19 cellular contexts compared by ENCODE assay signal in genomic region chr11:116394022-116394421, GRCh38.
DNase-seq lines count a peak whose midpoint lies in the region; ATAC-seq, FAIRE-seq and TF ChIP-seq lines count a peak whose summit lies in the region.
"Had no signal": no experiment of that assay in that cellular context is flagged by ENCODE, and none has a peak within 500 bp of the region (broad histone marks: within the 10 kb centered on the region; RNA-seq: fewer than 3 reads in every experiment).

No MANE protein-coding gene starts in this region.

- TF ChIP-seq EP300 in K562 (IDR thresholded peaks at IDR 0.05; ENCODE audit: low read length) = no peak

- H3K27me3 Mint-ChIP-seq in neural progenitor cell (ENCODE audit: insufficient read depth, low read depth) = peaks cover 4% of the 10 kb centered on the region
- H3K27me3 Mint-ChIP-seq in activated T-helper 2 cell treated with anti-CD3 and anti-CD28 coated beads, Interferon-gamma antibody, Interleukin-2, Interleukin-4, amounts not matched to agents 10 μg/mL and 5 μg/mL and 100 μg/mL, durations not matched to agents 14 hours and 24 hours and 36 hours (ENCODE audit: low read depth) = no peaks in the 10 kb centered on the region

- TF ChIP-seq POLR2A in K562 (conservative IDR thresholded peaks at IDR 0.05) = no peak

- no peak overlapping the region for H3K4me3 Mint-ChIP-seq in neural progenitor cell
- no peak overlapping the region for H3K4me3 Mint-ChIP-seq in activated T-helper 2 cell treated with anti-CD3 and anti-CD28 coated beads, Interferon-gamma antibody, Interleukin-2, Interleukin-4, amounts not matched to agents 10 μg/mL and 5 μg/mL and 100 μg/mL, durations not matched to agents 14 hours and 24 hours and 36 hours (ENCODE audit: low read depth)
- H3K4me3 Mint-ChIP-seq: B cell; CD14-positive monocyte; CD4-positive, alpha-beta T cell; CD8-positive, alpha-beta memory T cell; HFFc6 had no signal

- H3K27ac Mint-ChIP-seq in neural progenitor cell = peak overlapping the region; percentile 25
- H3K27ac Mint-ChIP-seq in activated T-helper 2 cell treated with anti-CD3 and anti-CD28 coated beads, Interferon-gamma antibody, Interleukin-2, Interleukin-4, amounts not matched to agents 10 μg/mL and 5 μg/mL and 100 μg/mL, durations not matched to agents 14 hours and 24 hours and 36 hours = no peak overlapping the region
- H3K27ac Mint-ChIP-seq: B cell; CD14-positive monocyte; CD4-positive, alpha-beta T cell; CD8-positive, alpha-beta memory T cell; HFFc6 had no signal

- H3K9me3 ChIP-seq in K562 (replicated peaks; ENCODE audit: control insufficient read depth, insufficient read depth, low read depth, low read length) = no peaks in the 10 kb centered on the region
- no peaks in the 10 kb centered on the region for H3K9me3 ChIP-seq in neural progenitor cell (ENCODE audit: low read depth)
- H3K9me3 ChIP-seq in A673 (ENCODE audit: low read depth, low read length, poor library complexity, severe bottlenecking) = no peaks in the 10 kb centered on the region
- H3K9me3 ChIP-seq: HAP-1 had no signal

- H3K4me1 ChIP-seq in K562 (replicated peaks in 1 of 2; ENCODE audit: control insufficient read depth in 2 of 2, insufficient read depth in 2 of 2, low read length in 2 of 2) (no peaks in the 10 kb centered on the region), neural progenitor cell (no peaks in the 10 kb centered on the region), A673 (ENCODE audit: insufficient read depth, low read length, poor library complexity, severe bottlenecking) (no peaks in the 10 kb centered on the region)
- H3K4me1 ChIP-seq: BLaER1, HAP-1 had no signal

- FAIRE-seq in D721Med (lab: Jason Lieb, UNC) (peak; percentile 44), K562 (lab: Jason Lieb, UNC) (no peak)
- FAIRE-seq: G401.6, GM12892, H54 had no signal

- TF ChIP-seq RAD21 in K562 (CRISPR knock-in tag; conservative IDR thresholded peaks at IDR 0.05 in 1 of 2, IDR thresholded peaks at IDR 0.05 in 1 of 2) = no peak

- H2AFZ ChIP-seq in K562 (ENCODE audit: low read depth, low read length) (no peak overlapping the region), neural progenitor cell (replicated peaks) (no peak overlapping the region)

- no peaks in the 10 kb centered on the region for H3F3A ChIP-seq in neural progenitor cell (ENCODE audit: low read depth)

- intact Hi-C loops in K562 (cut with micrococcal nuclease) (no loop called here), A673 (cut with micrococcal nuclease; ENCODE audit: unreplicated experiment) (no loop called here)
- intact Hi-C loops in activated T-helper 2 cell treated with anti-CD3 and anti-CD28 coated beads, Interferon-gamma antibody, Interleukin-2, Interleukin-4, amounts not matched to agents 10 μg/mL and 5 μg/mL and 100 μg/mL, durations not matched to agents 14 hours and 24 hours and 36 hours (cut with micrococcal nuclease) = no loop called here

- CTCF ChIA-PET in K562 (lab: Yijun Ruan, JAX; ENCODE audit: low intra/inter-chr PET ratio) = no interaction called here
- CTCF ChIA-PET in A673 (lab: Charles Lee) = no interaction called here

- ATAC-seq in K562 = no peak

- no peaks in the 10 kb centered on the region for H3K36me3 ChIP-seq in K562 (ENCODE audit: control insufficient read depth, insufficient read depth, low read length)
- no peaks in the 10 kb centered on the region for H3K36me3 ChIP-seq in neural progenitor cell
- H3K36me3 ChIP-seq in A673 (ENCODE audit: insufficient read depth, low read length, poor library complexity, severe bottlenecking) = no peaks in the 10 kb centered on the region
- H3K36me3 ChIP-seq: BLaER1, HAP-1 had no signal

- H3K4me3 ChIP-seq in K562 = no peak overlapping the region
- H3K4me3 ChIP-seq in neural progenitor cell = no peak overlapping the region
- no peak overlapping the region for H3K4me3 ChIP-seq in A673 (ENCODE audit: low read depth, low read length, poor library complexity, severe bottlenecking)
- H3K4me3 ChIP-seq: BLaER1, HAP-1 had no signal

- H3K9ac ChIP-seq in K562 (ENCODE audit: insufficient read depth in 1 of 2, low read depth in 2 of 2, low read length in 2 of 2) (no peak overlapping the region), neural progenitor cell (no peak overlapping the region)
- H3K9ac ChIP-seq: BLaER1 had no signal

- no peaks in the 10 kb centered on the region for H3K79me2 ChIP-seq in K562 (ENCODE audit: control insufficient read depth, insufficient read depth, low read length)
- no peaks in the 10 kb centered on the region for H3K79me2 ChIP-seq in neural progenitor cell (ENCODE audit: low read depth)

- 0% methylated on average over 3 of the region's 3 CpGs for whole genome bisulfite sequencing in K562 (ENCODE audit: insufficient coverage, low coverage, missing lambda C conversion rate)

- H3K9me3 Mint-ChIP-seq in neural progenitor cell = peaks cover 12% of the 10 kb centered on the region
- H3K9me3 Mint-ChIP-seq in activated T-helper 2 cell treated with anti-CD3 and anti-CD28 coated beads, Interferon-gamma antibody, Interleukin-2, Interleukin-4, amounts not matched to agents 10 μg/mL and 5 μg/mL and 100 μg/mL, durations not matched to agents 14 hours and 24 hours and 36 hours = no peaks in the 10 kb centered on the region
- H3K9me3 Mint-ChIP-seq: CD4-positive, alpha-beta T cell had no signal

- no peaks in the 10 kb centered on the region for H3K9me1 ChIP-seq in K562 (ENCODE audit: control insufficient read depth, insufficient read depth, low read length)

- POLR2A ChIA-PET in K562 (lab: Yijun Ruan, JAX) (interaction anchor here (0.6 kb wide), 1 partner anchor 101 kb away, joined by 3 read pairs; no protein-coding TSS in a partner anchor), A673 (lab: Charles Lee; ENCODE audit: low non-redundant PET) (no interaction called here)

- H3K27ac ChIP-seq in K562 (ENCODE audit: extremely low read depth, low read depth, low read length) = no peak overlapping the region
- no peak overlapping the region for H3K27ac ChIP-seq in neural progenitor cell
- no peak overlapping the region for H3K27ac ChIP-seq in A673 (ENCODE audit: low read depth, low read length, poor library complexity, severe bottlenecking)
- H3K27ac ChIP-seq: BLaER1 had no signal

- H3K4me2 ChIP-seq in K562 (ENCODE audit: insufficient read depth, low read length) (no peak overlapping the region), neural progenitor cell (no peak overlapping the region)
- H3K4me2 ChIP-seq: BLaER1 had no signal

- H4K20me1 ChIP-seq in K562 (replicated peaks; ENCODE audit: control insufficient read depth, insufficient read depth, low read length) = no peaks in the 10 kb centered on the region
- H4K20me1 ChIP-seq in neural progenitor cell (ENCODE audit: low read depth) = no peaks in the 10 kb centered on the region
- H4K20me1 ChIP-seq: BLaER1 had no signal

- TF ChIP-seq CTCF in D721Med (IDR thresholded peaks at IDR 0.05; ENCODE audit: insufficient read depth, missing control alignments) (no peak), K562 (IDR thresholded peaks at IDR 0.05 in 2 of 3, conservative IDR thresholded peaks at IDR 0.05 in 1 of 3; ENCODE audit: insufficient read depth in 2 of 3, low read depth in 1 of 3, low read length in 3 of 3) (no peak), neural progenitor cell (IDR thresholded peaks at IDR 0.05) (no peak), A673 (conservative IDR thresholded peaks at IDR 0.05; ENCODE audit: low read depth, low read length) (no peak)

- no peaks in the 10 kb centered on the region for H3K27me3 ChIP-seq in K562 (ENCODE audit: control insufficient read depth in 2 of 2, insufficient read depth in 2 of 2, low read length in 2 of 2)
- H3K27me3 ChIP-seq in neural progenitor cell = no peaks in the 10 kb centered on the region
- peaks cover 3% of the 10 kb centered on the region for H3K27me3 ChIP-seq in A673 (replicated peaks; ENCODE audit: insufficient read depth, low read depth, low read length, poor library complexity)
- H3K27me3 ChIP-seq: BLaER1 had no signal

- H3K36me3 Mint-ChIP-seq in neural progenitor cell = no peaks in the 10 kb centered on the region
- H3K36me3 Mint-ChIP-seq in activated T-helper 2 cell treated with anti-CD3 and anti-CD28 coated beads, Interferon-gamma antibody, Interleukin-2, Interleukin-4, amounts not matched to agents 10 μg/mL and 5 μg/mL and 100 μg/mL, durations not matched to agents 14 hours and 24 hours and 36 hours (ENCODE audit: low read depth) = no peaks in the 10 kb centered on the region
- H3K36me3 Mint-ChIP-seq: CD14-positive monocyte; CD8-positive, alpha-beta memory T cell had no signal

- in situ Hi-C loops in K562 (cut with MboI) = no loop called here

- peaks cover 3% of the 10 kb centered on the region for H3K4me1 Mint-ChIP-seq in neural progenitor cell
- H3K4me1 Mint-ChIP-seq in activated T-helper 2 cell treated with anti-CD3 and anti-CD28 coated beads, Interferon-gamma antibody, Interleukin-2, Interleukin-4, amounts not matched to agents 10 μg/mL and 5 μg/mL and 100 μg/mL, durations not matched to agents 14 hours and 24 hours and 36 hours (ENCODE audit: low read depth) = no peaks in the 10 kb centered on the region
- H3K4me1 Mint-ChIP-seq: B cell; CD14-positive monocyte; CD8-positive, alpha-beta memory T cell had no signal

- BruUV-seq in K562 (replicated peaks; lab: Mats Ljungman, UMichigan) = no TSS peak
- BruUV-seq in A673 (replicated peaks; lab: Mats Ljungman, UMichigan) = no TSS peak

- DNase-seq in D721Med (ENCODE audit: insufficient read length, low spot score) = no peak
- DNase-seq in ELF-1 (ENCODE audit: low read depth, low spot score) = peak; percentile 24
- no peak for DNase-seq in K562 (ENCODE audit: extremely low read depth in 1 of 4, low spot score in 3 of 4)
- DNase-seq in neural progenitor cell (ENCODE audit: low spot score) = no peak
- DNase-seq in A673 (ENCODE audit: low spot score) = no peak
- no peak for DNase-seq in activated T-helper 2 cell treated with anti-CD3 and anti-CD28 coated beads, Interferon-gamma antibody, Interleukin-2, Interleukin-4, amounts not matched to agents 10 μg/mL and 5 μg/mL and 100 μg/mL, durations not matched to agents 14 hours and 24 hours and 36 hours (ENCODE audit: low spot score)
- DNase-seq: CD4-positive, alpha-beta T cell; CD8-positive, alpha-beta memory T cell; DMS53; DMS79 treated with DMSO at 0.1 percent for 48 hours; GOT3; HFFc6 had no signal

TF ChIP-seq in K562, 482 proteins besides CTCF, POLR2A, EP300 and RAD21:
- TF ChIP-seq, protein P1, sequence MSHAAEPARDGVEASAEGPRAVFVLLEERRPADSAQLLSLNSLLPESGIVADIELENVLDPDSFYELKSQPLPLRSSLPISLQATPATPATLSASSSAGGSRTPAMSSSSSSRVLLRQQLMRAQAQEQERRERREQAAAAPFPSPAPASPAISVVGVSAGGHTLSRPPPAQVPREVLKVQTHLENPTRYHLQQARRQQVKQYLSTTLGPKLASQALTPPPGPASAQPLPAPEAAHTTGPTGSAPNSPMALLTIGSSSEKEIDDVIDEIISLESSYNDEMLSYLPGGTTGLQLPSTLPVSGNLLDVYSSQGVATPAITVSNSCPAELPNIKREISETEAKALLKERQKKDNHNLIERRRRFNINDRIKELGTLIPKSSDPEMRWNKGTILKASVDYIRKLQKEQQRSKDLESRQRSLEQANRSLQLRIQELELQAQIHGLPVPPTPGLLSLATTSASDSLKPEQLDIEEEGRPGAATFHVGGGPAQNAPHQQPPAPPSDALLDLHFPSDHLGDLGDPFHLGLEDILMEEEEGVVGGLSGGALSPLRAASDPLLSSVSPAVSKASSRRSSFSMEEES (CRISPR knock-in tag; IDR thresholded peaks at IDR 0.05) = peak; percentile 60
- no peak for TF ChIP-seq SP2 (IDR thresholded peaks at IDR 0.05; ENCODE audit: extremely low read depth, low read depth, low read length, poor library complexity, severe bottlenecking)
